8 cellular contexts compared by ENCODE assay signal in genomic region chr14:106006043-106006442, GRCh38.
DNase-seq lines count a peak whose midpoint lies in the region; ATAC-seq and TF ChIP-seq lines count a peak whose summit lies in the region.
"Not testable (repeated sequence)": the region's sequence is repeated elsewhere in the genome, so short reads cannot be mapped to it uniquely, and the experiment has no call there.

No MANE protein-coding gene starts in this region.

- not testable (repeated sequence) for BruUV-seq in Calu3 (replicated peaks; lab: Mats Ljungman, UMichigan)

- H3K27ac Mint-ChIP-seq in Calu3 (ENCODE audit: unreplicated experiment), result not testable (repeated sequence)
- H3K27ac Mint-ChIP-seq in activated T-helper 17 cell treated with anti-CD3 and anti-CD28 coated beads, Interleukin-2, amount 50 U/mL, for 72 hours, result peak overlapping the region; percentile 67
- peak overlapping the region; percentile 66 to 91 for H3K27ac Mint-ChIP-seq in effector memory CD8-positive, alpha-beta T cell
- peak overlapping the region; percentile 88 to 91 for H3K27ac Mint-ChIP-seq in natural killer cell
- H3K27ac Mint-ChIP-seq in stimulated activated naive CD8-positive, alpha-beta T cell treated with anti-CD3 and anti-CD28 coated beads, Interleukin-15, Interleukin-2, amounts not matched to agents 100 ng/mL and 50 ng/mL, for 24 hours, result peak overlapping the region; percentile 90

- CTCF ChIA-PET in Calu3 (lab: Charles Lee), result not testable (repeated sequence)

- TF ChIP-seq CTCF in Calu3 (IDR thresholded peaks at IDR 0.05; ENCODE audit: unreplicated experiment) (peak; percentile 33), natural killer cell (IDR thresholded peaks at IDR 0.05) (peak; percentile 64)

- not testable (repeated sequence) for H3K9me3 Mint-ChIP-seq in Calu3 (ENCODE audit: low read depth, unreplicated experiment); activated T-helper 17 cell treated with anti-CD3 and anti-CD28 coated beads, Interleukin-2, amount 50 U/mL, for 72 hours; effector memory CD8-positive, alpha-beta T cell; natural killer cell; stimulated activated naive CD8-positive, alpha-beta T cell treated with anti-CD3 and anti-CD28 coated beads, Interleukin-15, Interleukin-2, amounts not matched to agents 100 ng/mL and 50 ng/mL, for 24 hours

- H3K27me3 Mint-ChIP-seq in Calu3 (ENCODE audit: unreplicated experiment) (peaks cover 42% of the 10 kb centered on the region), natural killer cell (ENCODE audit: low read depth in 2 of 2) (peaks cover 12 to 19% of the 10 kb centered on the region in 2 donors)
- H3K27me3 Mint-ChIP-seq in activated T-helper 17 cell treated with anti-CD3 and anti-CD28 coated beads, Interleukin-2, amount 50 U/mL, for 72 hours; stimulated activated naive CD8-positive, alpha-beta T cell treated with anti-CD3 and anti-CD28 coated beads, Interleukin-15, Interleukin-2, amounts not matched to agents 100 ng/mL and 50 ng/mL, for 24 hours: not testable (repeated sequence)
- peaks cover 5 to 19% of the 10 kb centered on the region in 2 donors for H3K27me3 Mint-ChIP-seq in effector memory CD8-positive, alpha-beta T cell

- H3K4me3 Mint-ChIP-seq in Calu3 (ENCODE audit: low read depth, unreplicated experiment), result not testable (repeated sequence)
- H3K4me3 Mint-ChIP-seq in activated T-helper 17 cell treated with anti-CD3 and anti-CD28 coated beads, Interleukin-2, amount 50 U/mL, for 72 hours, result peak overlapping the region; percentile 82
- H3K4me3 Mint-ChIP-seq in effector memory CD8-positive, alpha-beta T cell, result peak overlapping the region; percentile 57 to 75
- H3K4me3 Mint-ChIP-seq in natural killer cell, result peak overlapping the region; percentile 75
- peak overlapping the region; percentile 77 for H3K4me3 Mint-ChIP-seq in stimulated activated naive CD8-positive, alpha-beta T cell treated with anti-CD3 and anti-CD28 coated beads, Interleukin-15, Interleukin-2, amounts not matched to agents 100 ng/mL and 50 ng/mL, for 24 hours

- intact Hi-C loops in Calu3 (cut with micrococcal nuclease; ENCODE audit: unreplicated experiment); natural killer cell (cut with micrococcal nuclease): not testable (repeated sequence)

- not testable (repeated sequence) for H3K36me3 Mint-ChIP-seq in Calu3 (ENCODE audit: insufficient read depth, unreplicated experiment); activated T-helper 17 cell treated with anti-CD3 and anti-CD28 coated beads, Interleukin-2, amount 50 U/mL, for 72 hours (ENCODE audit: low read depth); effector memory CD8-positive, alpha-beta T cell (ENCODE audit: insufficient read depth); natural killer cell; stimulated activated naive CD8-positive, alpha-beta T cell treated with anti-CD3 and anti-CD28 coated beads, Interleukin-15, Interleukin-2, amounts not matched to agents 100 ng/mL and 50 ng/mL, for 24 hours (ENCODE audit: low read depth)

- peak; percentile 35 for ATAC-seq in activated T-helper 17 cell treated with anti-CD3 and anti-CD28 coated beads, Interleukin-2, amount 50 U/mL, for 72 hours (replicated peaks)
- peak; percentile 40 for ATAC-seq in effector memory CD8-positive, alpha-beta T cell (replicated peaks)
- peak in 2 of 3 donors; percentile 17 to 43 for ATAC-seq in natural killer cell

- not testable (repeated sequence) for TF ChIP-seq EP300 in Ishikawa (IDR thresholded peaks at IDR 0.05; ENCODE audit: borderline replicate concordance)

- peak; percentile 10 for DNase-seq in Calu3
- DNase-seq in OCI-M1 (lab: John Stamatoyannopoulos, UW), result peak; percentile 46
- DNase-seq in activated CD4-positive, CD25-positive, alpha-beta regulatory T cell (lab: John Stamatoyannopoulos, UW), result peak in 3 of 4 experiments; percentile 25 to 37 (median 28)
- DNase-seq in effector memory CD8-positive, alpha-beta T cell, result peak; percentile 37 to 48 (median 46)
- peak; percentile 35 for DNase-seq in natural killer cell

- not testable (repeated sequence) for H3K4me1 Mint-ChIP-seq in Calu3 (ENCODE audit: low read depth, unreplicated experiment)
- H3K4me1 Mint-ChIP-seq in activated T-helper 17 cell treated with anti-CD3 and anti-CD28 coated beads, Interleukin-2, amount 50 U/mL, for 72 hours, result peaks cover 15% of the 10 kb centered on the region
- H3K4me1 Mint-ChIP-seq in effector memory CD8-positive, alpha-beta T cell (ENCODE audit: low read depth in 2 of 2), result peaks cover 20 to 27% of the 10 kb centered on the region in 2 donors
- H3K4me1 Mint-ChIP-seq in natural killer cell, result peaks cover 31 to 33% of the 10 kb centered on the region in 2 donors
- peaks cover 83% of the 10 kb centered on the region for H3K4me1 Mint-ChIP-seq in stimulated activated naive CD8-positive, alpha-beta T cell treated with anti-CD3 and anti-CD28 coated beads, Interleukin-15, Interleukin-2, amounts not matched to agents 100 ng/mL and 50 ng/mL, for 24 hours (ENCODE audit: low read depth)

- peak; percentile 58; the same call in 1 of the 2 replicates for TF ChIP-seq RAD21 in Ishikawa (IDR thresholded peaks at IDR 0.05; ENCODE audit: low read depth)

TF ChIP-seq in Ishikawa, 13 proteins besides CTCF, POLR2A, EP300 and RAD21:
- TF ChIP-seq, protein P1, sequence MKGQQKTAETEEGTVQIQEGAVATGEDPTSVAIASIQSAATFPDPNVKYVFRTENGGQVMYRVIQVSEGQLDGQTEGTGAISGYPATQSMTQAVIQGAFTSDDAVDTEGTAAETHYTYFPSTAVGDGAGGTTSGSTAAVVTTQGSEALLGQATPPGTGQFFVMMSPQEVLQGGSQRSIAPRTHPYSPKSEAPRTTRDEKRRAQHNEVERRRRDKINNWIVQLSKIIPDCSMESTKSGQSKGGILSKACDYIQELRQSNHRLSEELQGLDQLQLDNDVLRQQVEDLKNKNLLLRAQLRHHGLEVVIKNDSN (IDR thresholded peaks at IDR 0.05), result 0 out of 2 replicates have a peak, but pooled peaks have one; percentile 14

Comparison
In these comparisons a context has a peak if more than half of its experiments do, and no peak if none do; other contexts are left out.
1. Peak in every context shown above with its lines: DNase-seq and ATAC-seq.